Comparison of ENCODE assay signal across 29 cellular contexts in the genomic region with DNA sequence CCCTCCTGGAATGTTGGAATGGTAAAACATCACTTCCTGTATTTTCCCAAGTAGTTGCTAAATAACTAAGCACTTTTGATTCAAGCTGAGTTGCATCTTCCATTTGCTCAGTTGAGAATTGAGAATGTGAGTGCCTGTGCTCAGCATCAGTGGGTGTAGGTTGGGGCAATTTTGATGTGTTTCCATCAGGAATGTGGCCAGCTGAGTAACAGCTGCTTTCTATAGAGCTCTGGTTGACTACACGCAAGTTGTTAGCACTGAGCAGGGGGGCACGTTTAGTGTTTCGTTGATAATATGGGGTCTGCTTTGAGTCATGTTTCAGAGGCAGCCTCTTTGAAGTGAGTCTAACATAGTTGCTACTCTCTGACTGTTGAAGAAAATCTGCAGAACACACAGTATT. TPM values are rescaled to one million over a fixed set of nuclear protein-coding genes. Genes with fewer than 3 reads are reported as not detected.
DNase-seq lines count a peak whose midpoint lies in the region; ATAC-seq and TF ChIP-seq lines count a peak whose summit lies in the region.
"Had no signal": no experiment of that assay in that cellular context is flagged by ENCODE, and none has a peak within 500 bp of the region (broad histone marks: within the 10 kb centered on the region; RNA-seq: fewer than 3 reads in every experiment).

No MANE protein-coding gene starts in this region.

- no peaks in the 10 kb centered on the region for H3K36me3 ChIP-seq in mammary epithelial cell (ENCODE audit: insufficient read depth, low read length)
- H3K36me3 ChIP-seq in breast epithelium: no peaks in the 10 kb centered on the region
- no peaks in the 10 kb centered on the region for H3K36me3 ChIP-seq in heart left ventricle
- H3K36me3 ChIP-seq: MG63, SJCRH30, upper lobe of right lung had no signal

- no peaks in the 10 kb centered on the region for H3K27me3 ChIP-seq in mammary epithelial cell (ENCODE audit: insufficient read depth, low read length)
- no peaks in the 10 kb centered on the region for H3K27me3 ChIP-seq in breast epithelium
- no peaks in the 10 kb centered on the region for H3K27me3 ChIP-seq in heart left ventricle
- H3K27me3 ChIP-seq: MG63, upper lobe of right lung had no signal

- H3K9me3 ChIP-seq in mammary epithelial cell (replicated peaks; ENCODE audit: insufficient read depth, low read length): no peaks in the 10 kb centered on the region
- no peaks in the 10 kb centered on the region for H3K9me3 ChIP-seq in breast epithelium
- no peaks in the 10 kb centered on the region for H3K9me3 ChIP-seq in heart left ventricle
- H3K9me3 ChIP-seq: MG63, SJCRH30, upper lobe of right lung had no signal

- H3K36me3 Mint-ChIP-seq in nephron (ENCODE audit: low read depth) (no peaks in the 10 kb centered on the region), glutamatergic neuron (ENCODE audit: unreplicated experiment) (no peaks in the 10 kb centered on the region)
- H3K36me3 Mint-ChIP-seq: activated naive CD4-positive, alpha-beta T cell treated with anti-CD3 and anti-CD28 coated beads, Interleukin-2, amount 10 ng/mL, durations not matched to agents 7 days and 5 days had no signal

- H3K4me3 Mint-ChIP-seq in nephron: no peak overlapping the region
- H3K4me3 Mint-ChIP-seq in glutamatergic neuron (ENCODE audit: unreplicated experiment): no peak overlapping the region
- H3K4me3 Mint-ChIP-seq: activated naive CD4-positive, alpha-beta T cell treated with anti-CD3 and anti-CD28 coated beads, Interleukin-2, amount 10 ng/mL, durations not matched to agents 7 days and 5 days; activated T-helper 1 cell treated with anti-CD3 and anti-CD28 coated beads, Interleukin-12 subunit alpha, Interleukin-12 subunit beta, Interleukin-2, Interleukin-4 antibody, amounts not matched to agents 30 ng/mL and 10 ng/mL and 1 ng/mL, durations not matched to agents 14 hours and 24 hours and 36 hours had no signal

- H3K9me3 Mint-ChIP-seq in nephron (no peaks in the 10 kb centered on the region), glutamatergic neuron (ENCODE audit: unreplicated experiment) (no peaks in the 10 kb centered on the region)
- H3K9me3 Mint-ChIP-seq: activated naive CD4-positive, alpha-beta T cell treated with anti-CD3 and anti-CD28 coated beads, Interleukin-2, amount 10 ng/mL, durations not matched to agents 7 days and 5 days; activated T-helper 1 cell treated with anti-CD3 and anti-CD28 coated beads, Interleukin-12 subunit alpha, Interleukin-12 subunit beta, Interleukin-2, Interleukin-4 antibody, amounts not matched to agents 30 ng/mL and 10 ng/mL and 1 ng/mL, durations not matched to agents 14 hours and 24 hours and 36 hours had no signal

- TF ChIP-seq POLR2A in breast epithelium (IDR thresholded peaks at IDR 0.05) (no peak), heart left ventricle (IDR thresholded peaks at IDR 0.05) (no peak)

- H3K9ac ChIP-seq in mammary epithelial cell (ENCODE audit: insufficient read depth, low read length): no peak overlapping the region

- H4K20me1 ChIP-seq in mammary epithelial cell (ENCODE audit: insufficient read depth, low read length): no peaks in the 10 kb centered on the region

- H3K4me1 Mint-ChIP-seq in nephron (peaks cover 32% of the 10 kb centered on the region), glutamatergic neuron (ENCODE audit: low read depth, unreplicated experiment) (peaks cover 9% of the 10 kb centered on the region)
- H3K4me1 Mint-ChIP-seq: activated naive CD4-positive, alpha-beta T cell treated with anti-CD3 and anti-CD28 coated beads, Interleukin-2, amount 10 ng/mL, durations not matched to agents 7 days and 5 days had no signal

- H3K27ac ChIP-seq in mammary epithelial cell (ENCODE audit: insufficient read depth, low read depth, low read length) (no peak overlapping the region), breast epithelium (peak overlapping the region in 1 of 2 donors; percentile 49), heart left ventricle (peak overlapping the region; percentile 24 to 76 (median 64))
- H3K27ac ChIP-seq: 22Rv1, SJCRH30, skin epidermis, upper lobe of right lung had no signal

- CTCF ChIA-PET in mammary epithelial cell (lab: Charles Lee; ENCODE audit: low non-redundant PET): interaction anchor here (0.7 kb wide), 1 partner anchor 59 kb away, joined by 4 read pairs; no protein-coding TSS in a partner anchor

- dilution Hi-C loops in mammary epithelial cell (cut with HindIII; ENCODE audit: low sequenced_read_pairs): no loop called here

- in situ Hi-C loops in mammary epithelial cell (cut with MboI; ENCODE audit: low sequenced_read_pairs in 2 of 2): no loop called here

- TF ChIP-seq CTCF in mammary epithelial cell (conservative IDR thresholded peaks at IDR 0.05 in 1 of 2, IDR thresholded peaks at IDR 0.05 in 1 of 2; ENCODE audit: extremely low read depth in 1 of 2, insufficient read depth in 1 of 2, low read depth in 1 of 2, low read length in 2 of 2) (no peak), breast epithelium (IDR thresholded peaks at IDR 0.05) (no peak), heart left ventricle (IDR thresholded peaks at IDR 0.05) (no peak), nephron (IDR thresholded peaks at IDR 0.05; ENCODE audit: unreplicated experiment in 3 of 3) (no peak), glutamatergic neuron (IDR thresholded peaks at IDR 0.05; ENCODE audit: partially characterized antibody, unreplicated experiment) (no peak)

- no peaks in the 10 kb centered on the region for H3K79me2 ChIP-seq in mammary epithelial cell (ENCODE audit: insufficient read depth, low read length)

- no peak overlapping the region for H3K4me2 ChIP-seq in mammary epithelial cell (ENCODE audit: insufficient read depth, low read depth, low read length)

- no TSS peak for BruUV-seq in mammary epithelial cell (replicated peaks; lab: Mats Ljungman, UMichigan)

- peak overlapping the region; percentile 11 for H2AFZ ChIP-seq in mammary epithelial cell (ENCODE audit: low read depth, low read length)

- intact Hi-C loops in mammary epithelial cell (cut with micrococcal nuclease) (no loop called here), breast epithelium (cut with DNase I; ENCODE audit: low total_unique reads) (no loop called here), heart left ventricle (cut with DNase I) (loop anchor here in 2 of 10 donors (2.0 to 5.0 kb wide), 2 partner anchors 272 to 274 kb away; a partner anchor contains a TSS)

- 56% methylated on average over 3 of the region's 3 CpGs for WGBS in mammary epithelial cell (ENCODE audit: low coverage, missing lambda C conversion rate)
- WGBS in heart left ventricle, 4 donors: 16 to 33% (median 22%) methylated on average over 3 of the region's 3 CpGs

- H3K4me3 ChIP-seq in mammary epithelial cell (replicated peaks in 1 of 3; ENCODE audit: insufficient read depth in 1 of 3, low read depth in 2 of 3, low read length in 3 of 3) (no peak overlapping the region), breast epithelium (no peak overlapping the region), heart left ventricle (no peak overlapping the region)
- H3K4me3 ChIP-seq: MG63, SJCRH30, skin epidermis, upper lobe of right lung had no signal

- DNase-seq in mammary epithelial cell (no peak), breast epithelium (ENCODE audit: low spot score in 2 of 2) (no peak), heart left ventricle (no peak), glutamatergic neuron (no peak)
- DNase-seq in activated T-cell treated with anti-CD3 and anti-CD28 coated beads, Interleukin-2, amount 50 U/mL, for 1 hour: no peak
- DNase-seq: activated CD4-positive, alpha-beta T cell treated with anti-CD3 and anti-CD28 coated beads, Interleukin-2, amount 50 U/mL, for 48 hours; activated naive CD4-positive, alpha-beta T cell treated with anti-CD3 and anti-CD28 coated beads, Interleukin-2, amount 10 ng/mL, durations not matched to agents 7 days and 5 days; amniotic stem cell; Calu3; DND-41; KG1; kidney; MG63; NCI-H1105 treated with DMSO at 0.1 percent for 48 hours; NCI-H2029; NCI-H2227 treated with DMSO at 0.1 percent for 48 hours; NCI-H774; T-helper 1 cell; upper lobe of right lung had no signal

- H3K27ac Mint-ChIP-seq in nephron (peak overlapping the region in 2 of 3 experiments; percentile 22 to 45), glutamatergic neuron (ENCODE audit: unreplicated experiment) (no peak overlapping the region)
- H3K27ac Mint-ChIP-seq: activated naive CD4-positive, alpha-beta T cell treated with anti-CD3 and anti-CD28 coated beads, Interleukin-2, amount 10 ng/mL, durations not matched to agents 7 days and 5 days; activated T-helper 1 cell treated with anti-CD3 and anti-CD28 coated beads, Interleukin-12 subunit alpha, Interleukin-12 subunit beta, Interleukin-2, Interleukin-4 antibody, amounts not matched to agents 30 ng/mL and 10 ng/mL and 1 ng/mL, durations not matched to agents 14 hours and 24 hours and 36 hours; progenitor cell of endocrine pancreas had no signal

- ATAC-seq in heart left ventricle (peak; percentile 6 to 43 (median 32)), HG03442 (IDR thresholded peaks at IDR 0.05; ENCODE audit: unreplicated experiment) (no peak), HG03457 (IDR thresholded peaks at IDR 0.05; ENCODE audit: unreplicated experiment) (no peak)
- ATAC-seq: upper lobe of right lung had no signal

- no peaks in the 10 kb centered on the region for H3K4me1 ChIP-seq in mammary epithelial cell (ENCODE audit: insufficient read depth, low read length)
- H3K4me1 ChIP-seq in breast epithelium: no peaks in the 10 kb centered on the region
- peaks cover 0 to 45% (median 23%) of the 10 kb centered on the region in 12 donors for H3K4me1 ChIP-seq in heart left ventricle
- H3K4me1 ChIP-seq: SJCRH30, upper lobe of right lung had no signal

- peaks cover 5% of the 10 kb centered on the region for H3K27me3 Mint-ChIP-seq in nephron (ENCODE audit: low read depth)
- no peaks in the 10 kb centered on the region for H3K27me3 Mint-ChIP-seq in glutamatergic neuron (ENCODE audit: unreplicated experiment)
- H3K27me3 Mint-ChIP-seq: activated naive CD4-positive, alpha-beta T cell treated with anti-CD3 and anti-CD28 coated beads, Interleukin-2, amount 10 ng/mL, durations not matched to agents 7 days and 5 days had no signal

RNA-seq across cellular contexts. Expression of a gene that starts 41.5 kb away (rescaled TPM):
- not detected for total RNA-seq in mammary epithelial cell
- not detected for polyA plus RNA-seq in mammary epithelial cell
- not detected for polyA minus RNA-seq in mammary epithelial cell
- not detected for total RNA-seq in breast epithelium
- total RNA-seq in heart left ventricle: under 1 TPM in 2 of 9 donors, not detected in 7; 0.06 to 0.09 TPM
- under 1 TPM in 1 of 2 donors, not detected in 1; 0.04 TPM for polyA plus RNA-seq in heart left ventricle
- total RNA-seq in glutamatergic neuron (ENCODE audit: unreplicated experiment): 0.42 TPM
- total RNA-seq: activated T-helper 1 cell treated with anti-CD3 and anti-CD28 coated beads, Interleukin-12 subunit alpha, Interleukin-12 subunit beta, Interleukin-2, Interleukin-4 antibody, amounts not matched to agents 30 ng/mL and 10 ng/mL and 1 ng/mL, durations not matched to agents 14 hours and 24 hours and 36 hours; Calu3; dermis microvascular lymphatic vessel endothelial cell; kidney; lung microvascular endothelial cell; SJCRH30; upper lobe of right lung had no signal

Comparison
In these comparisons a context has a peak if more than half of its experiments do, and no peak if none do; other contexts are left out.
1. ATAC-seq: peak in heart left ventricle (4 of 4); none in HG03442 (single experiment) and HG03457 (single experiment).